Comparison of ENCODE assay signal across 12 cellular contexts in the genomic region with DNA sequence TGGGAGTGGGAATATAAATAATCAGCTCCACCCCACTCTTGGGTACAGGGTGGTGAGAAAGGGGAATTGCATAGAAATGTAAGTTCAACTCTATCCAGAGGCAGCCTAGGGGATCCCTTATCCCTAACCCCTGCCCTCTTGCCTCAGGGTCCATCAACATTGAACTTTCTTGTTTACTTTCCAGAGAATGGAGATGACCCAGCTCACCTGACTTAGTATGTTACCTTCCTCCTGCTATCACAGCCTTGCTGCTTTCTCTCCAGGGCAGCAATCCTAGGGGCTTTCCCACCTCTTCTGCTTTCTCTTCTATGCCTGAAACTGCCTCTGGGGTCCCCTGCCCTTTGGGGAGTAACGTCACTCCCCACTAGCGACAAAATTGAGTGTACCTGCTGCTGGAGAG. TPM values are rescaled to one million over a fixed set of nuclear protein-coding genes. Genes with fewer than 3 reads are reported as not detected.
DNase-seq lines count a peak whose midpoint lies in the region; ATAC-seq and TF ChIP-seq lines count a peak whose summit lies in the region.
"Had no signal": no experiment of that assay in that cellular context is flagged by ENCODE, and none has a peak within 500 bp of the region (broad histone marks: within the 10 kb centered on the region; RNA-seq: fewer than 3 reads in every experiment).

No MANE protein-coding gene starts in this region.

- peak overlapping the region; percentile 98; the same call in 1 of the 2 replicates for H3K4me3 ChIP-seq in GM23338
- peak overlapping the region; percentile 88 for H3K4me3 ChIP-seq in astrocyte of the spinal cord (ENCODE audit: low read depth, low read length)
- peak overlapping the region; percentile 42 to 90 for H3K4me3 ChIP-seq in stomach smooth muscle (ENCODE audit: low read length in 2 of 2)

- H3K27me3 Mint-ChIP-seq in GM23338 (ENCODE audit: insufficient read depth, low read depth, poor library complexity) (peaks cover 46% of the 10 kb centered on the region), memory B cell (no peaks in the 10 kb centered on the region)

- 0 out of 2 replicates have a peak overlapping the region, but pooled peaks have one; percentile 60 for H3K27ac Mint-ChIP-seq in GM23338
- H3K27ac Mint-ChIP-seq in memory B cell: no peak overlapping the region

- H3K4me3 Mint-ChIP-seq in GM23338: peak overlapping the region; percentile 86
- H3K4me3 Mint-ChIP-seq in memory B cell: no peak overlapping the region

- TF ChIP-seq CTCF in GM23338 (conservative IDR thresholded peaks at IDR 0.05; ENCODE audit: low read depth in 2 of 2): no peak
- no peak for TF ChIP-seq CTCF in astrocyte of the spinal cord (IDR thresholded peaks at IDR 0.05; ENCODE audit: low read depth, low read length)
- no peak for TF ChIP-seq CTCF in foreskin keratinocyte (conservative IDR thresholded peaks at IDR 0.05)

- H3K36me3 Mint-ChIP-seq in GM23338 (ENCODE audit: low read depth): peaks cover 22% of the 10 kb centered on the region
- no peaks in the 10 kb centered on the region for H3K36me3 Mint-ChIP-seq in memory B cell

- peaks cover 69% of the 10 kb centered on the region for H3K79me2 ChIP-seq in GM23338 (replicated peaks; ENCODE audit: insufficient read depth)
- H3K79me2 ChIP-seq: parathyroid adenoma had no signal

- no peaks in the 10 kb centered on the region for H3K9me3 ChIP-seq in stomach smooth muscle (ENCODE audit: control insufficient read depth in 2 of 2, low read length in 2 of 2)

- ATAC-seq in GM23338 (no peak), memory B cell (ENCODE audit: low read depth) (peak; percentile 66), foreskin keratinocyte (no peak), GM21825 (IDR thresholded peaks at IDR 0.05; ENCODE audit: unreplicated experiment) (no peak), HG03442 (IDR thresholded peaks at IDR 0.05; ENCODE audit: unreplicated experiment) (no peak)
- no peak for ATAC-seq in stimulated activated naive CD8-positive, alpha-beta T cell treated with anti-CD3 and anti-CD28 coated beads, Interleukin-15, Interleukin-2, amounts not matched to agents 100 U/mL and 50 U/mL, for 24 hours

- H3K4me1 ChIP-seq in GM23338 (ENCODE audit: insufficient read depth) (peaks cover 71% of the 10 kb centered on the region), stomach smooth muscle (ENCODE audit: control insufficient read depth, insufficient read depth, low read length) (peaks cover 64% of the 10 kb centered on the region), foreskin keratinocyte (peaks cover 6% of the 10 kb centered on the region)
- H3K4me1 ChIP-seq: parathyroid adenoma had no signal

- DNase-seq in GM23338 (ENCODE audit: low spot score) (no peak), astrocyte of the spinal cord (ENCODE audit: low read depth, low spot score) (no peak), memory B cell (ENCODE audit: low spot score in 2 of 2) (no peak), foreskin keratinocyte (no peak)
- no peak for DNase-seq in stimulated activated naive CD8-positive, alpha-beta T cell treated with anti-CD3 and anti-CD28 coated beads, Interleukin-15, Interleukin-2, amounts not matched to agents 100 U/mL and 50 U/mL, for 24 hours
- DNase-seq: anterior cingulate cortex, NCI-H2107 had no signal

- peaks cover 33% of the 10 kb centered on the region for H4K20me1 ChIP-seq in GM23338 (replicated peaks; ENCODE audit: insufficient read depth)

- H3K9me3 Mint-ChIP-seq in GM23338: no peaks in the 10 kb centered on the region
- H3K9me3 Mint-ChIP-seq in memory B cell: no peaks in the 10 kb centered on the region

- no peaks in the 10 kb centered on the region for H3K9me2 ChIP-seq in GM23338 (ENCODE audit: insufficient read depth)

- H3F3A ChIP-seq in GM23338 (replicated peaks; ENCODE audit: low read depth): peaks cover 24% of the 10 kb centered on the region; the same call in 1 of the 2 replicates

- peaks cover 3% of the 10 kb centered on the region; the same call in 1 of the 2 replicates for H3K36me3 ChIP-seq in GM23338 (ENCODE audit: insufficient read depth)
- H3K36me3 ChIP-seq in stomach smooth muscle (ENCODE audit: control insufficient read depth in 2 of 2, insufficient read depth in 2 of 2, low read length in 2 of 2): no peaks in the 10 kb centered on the region

- H3K27me3 ChIP-seq in GM23338 (ENCODE audit: insufficient read depth) (no peaks in the 10 kb centered on the region), stomach smooth muscle (ENCODE audit: control insufficient read depth in 1 of 2, insufficient read depth in 2 of 2, low read length in 2 of 2) (no peaks in the 10 kb centered on the region), foreskin keratinocyte (no peaks in the 10 kb centered on the region)

- H3K27ac ChIP-seq in GM23338 (ENCODE audit: low read depth) (0 out of 2 replicates have a peak overlapping the region, but pooled peaks have one; percentile 93), stomach smooth muscle (ENCODE audit: low read length) (no peak overlapping the region), foreskin keratinocyte (no peak overlapping the region)
- H3K27ac ChIP-seq: parathyroid adenoma had no signal

- no peak overlapping the region for H2AFZ ChIP-seq in GM23338
- H2AFZ ChIP-seq: parathyroid adenoma had no signal

- peaks cover 76% of the 10 kb centered on the region for H3K4me1 Mint-ChIP-seq in GM23338
- peaks cover 5% of the 10 kb centered on the region for H3K4me1 Mint-ChIP-seq in memory B cell

- in situ Hi-C loops in astrocyte of the spinal cord (cut with HindIII; ENCODE audit: low sequenced_read_pairs): loop anchor here (5.0 kb wide), 1 partner anchor 41 kb away; no protein-coding TSS in a partner anchor

- H3K9ac ChIP-seq in stomach smooth muscle (ENCODE audit: low read length in 2 of 2): peak overlapping the region; percentile 21 to 57
- H3K9ac ChIP-seq: parathyroid adenoma had no signal

- peak overlapping the region; percentile 93 for H3K4me2 ChIP-seq in GM23338

TF ChIP-seq in GM23338, 12 proteins besides CTCF, POLR2A, EP300 and RAD21 (continues in another document):
- no peak for TF ChIP-seq JUNB (IDR thresholded peaks at IDR 0.05; ENCODE audit: unreplicated experiment)
- no peak for TF ChIP-seq ETS1 (IDR thresholded peaks at IDR 0.05)
- TF ChIP-seq STAT1 (IDR thresholded peaks at IDR 0.05; ENCODE audit: unreplicated experiment): no peak
- no peak for TF ChIP-seq CREB1 (CRISPR knock-in tag; IDR thresholded peaks at IDR 0.05; ENCODE audit: low read depth)
- TF ChIP-seq EZH2phosphoT487 (IDR thresholded peaks at IDR 0.05; ENCODE audit: unreplicated experiment): no peak
- no peak for TF ChIP-seq NANOG (IDR thresholded peaks at IDR 0.05; ENCODE audit: borderline replicate concordance)
- TF ChIP-seq ZNF114 (CRISPR knock-in tag; IDR thresholded peaks at IDR 0.05): no peak

RNA-seq across cellular contexts. Expression of gene LRP1, which starts 2.7 kb away (rescaled TPM):
- 130 and 145 TPM in 2 replicates for total RNA-seq in GM23338 (2014; rRNA removed; shearing (Covaris generic))
- polyA plus RNA-seq in GM23338 (2016; fragmentation: Nextera tagmentation; extraction: Ambion mirVana) (26.6 and 29.9 TPM in 2 replicates), foreskin keratinocyte (5.1 and 8.5 TPM in 2 replicates)
- total RNA-seq in foreskin keratinocyte: 9.8 and 17.5 TPM in 2 replicates

RNA-seq across cellular contexts. Expression of gene LRP1-AS, which starts 16.5 kb away (rescaled TPM):
- not detected in 2 replicates for total RNA-seq in GM23338 (2014; rRNA removed; shearing (Covaris generic))
- polyA plus RNA-seq in GM23338 (2016; fragmentation: Nextera tagmentation; extraction: Ambion mirVana) (0.86 TPM in 1 of 2 replicates, not detected in the other), foreskin keratinocyte (not detected in 2 replicates)
- total RNA-seq in foreskin keratinocyte: not detected in 2 replicates
- total RNA-seq: HT-29 had no signal

RNA-seq across cellular contexts. Expression of gene STAT6, which starts 19.8 kb away (rescaled TPM):
- 26.3 and 28.1 TPM in 2 replicates for total RNA-seq in GM23338 (2014; rRNA removed; shearing (Covaris generic))
- 11.0 and 14.3 TPM in 2 replicates for polyA plus RNA-seq in GM23338 (2016; fragmentation: Nextera tagmentation; extraction: Ambion mirVana)
- 94.4 and 98.8 TPM in 2 replicates for total RNA-seq in foreskin keratinocyte
- 60.2 and 68.9 TPM in 2 replicates for polyA plus RNA-seq in foreskin keratinocyte

RNA-seq across cellular contexts. Expression of gene NAB2, which starts 42.0 kb away (rescaled TPM):
- total RNA-seq in GM23338 (2014; rRNA removed; shearing (Covaris generic)): 19.8 and 20.8 TPM in 2 replicates
- polyA plus RNA-seq in GM23338 (2016; fragmentation: Nextera tagmentation; extraction: Ambion mirVana) (6.5 and 6.6 TPM in 2 replicates), foreskin keratinocyte (19.4 and 21.5 TPM in 2 replicates)
- total RNA-seq in foreskin keratinocyte: 24.3 and 25.0 TPM in 2 replicates

RNA-seq across cellular contexts. Expression of gene NEMP1, which starts 52.4 kb away (rescaled TPM):
- total RNA-seq in GM23338 (2014; rRNA removed; shearing (Covaris generic)): 35.0 and 36.3 TPM in 2 replicates
- polyA plus RNA-seq in GM23338 (2016; fragmentation: Nextera tagmentation; extraction: Ambion mirVana) (10.3 and 11.9 TPM in 2 replicates), foreskin keratinocyte (4.4 and 6.8 TPM in 2 replicates)
- total RNA-seq in foreskin keratinocyte: 16.6 and 20.3 TPM in 2 replicates
